Comparison of ENCODE assay signal across 1 cellular context in genomic region chr4:1013225-1014073, GRCh38.
TF ChIP-seq lines count a peak whose summit lies in the region.

No MANE protein-coding gene starts in this region.

TF ChIP-seq in HCT116, 20 proteins besides CTCF, POLR2A, EP300 and RAD21:
- TF ChIP-seq ZFX (IDR thresholded peaks at IDR 0.05) (no peak), EGR1 (IDR thresholded peaks at IDR 0.05; ENCODE audit: low read depth) (no peak), MAX (IDR thresholded peaks at IDR 0.05) (no peak), ZNF274 (IDR thresholded peaks at IDR 0.05; ENCODE audit: low read depth, low read length) (no peak), SIN3A (IDR thresholded peaks at IDR 0.05; ENCODE audit: low read depth) (no peak), CBX3 (IDR thresholded peaks at IDR 0.05; ENCODE audit: low read depth) (no peak), TCF7L2 (IDR thresholded peaks at IDR 0.05; ENCODE audit: borderline replicate concordance, extremely low read depth, insufficient read depth, insufficient read length) (no peak), CEBPB (IDR thresholded peaks at IDR 0.05; ENCODE audit: low read depth) (no peak)
